In genomic region chr1:36088577-36089392, GRCh38 we compare ENCODE assay signal across 8 cellular contexts. TPM values are rescaled to one million over a fixed set of nuclear protein-coding genes. Genes with fewer than 3 reads are reported as not detected.
DNase-seq lines count a peak whose midpoint lies in the region; ATAC-seq, FAIRE-seq and TF ChIP-seq lines count a peak whose summit lies in the region.

ADPRS (plus strand) TSS chr1:36088892; CDS start chr1:36088905, 13 bp downstream.

- peak within 1 kb of the TSS; percentile 65 for H3K9ac ChIP-seq in trophoblast cell (ENCODE audit: low read length)

- peaks cover 8% of the 10 kb centered on the region for H3K79me2 ChIP-seq in trophoblast cell (ENCODE audit: control insufficient read depth, insufficient read depth, low read length, poor library complexity)

- peak; percentile 59 to 97 for TF ChIP-seq EP300 in tibial nerve (IDR thresholded peaks at IDR 0.05)

- TF ChIP-seq POLR2A in GM12891 (IDR thresholded peaks at IDR 0.05; ENCODE audit: low read depth, low read length): peak; percentile 97
- peak; percentile 78 to 89 for TF ChIP-seq POLR2A in tibial nerve (IDR thresholded peaks at IDR 0.05)

- peaks cover 21% of the 10 kb centered on the region for H3K4me1 Mint-ChIP-seq in activated naive CD8-positive, alpha-beta T cell treated with anti-CD3 and anti-CD28 coated beads, Interleukin-2, amount 50 U/mL, for 24 hours

- H3K27me3 Mint-ChIP-seq in activated naive CD8-positive, alpha-beta T cell treated with anti-CD3 and anti-CD28 coated beads, Interleukin-2, amount 50 U/mL, for 24 hours: peaks cover 14% of the 10 kb centered on the region

- H3K27me3 ChIP-seq in cardiac muscle cell (no peaks in the 10 kb centered on the region), trophoblast cell (ENCODE audit: insufficient read depth, low read length) (no peaks in the 10 kb centered on the region), tibial nerve (peaks cover 0 to 24% of the 10 kb centered on the region in 2 donors)

- peak within 1 kb of the TSS; percentile 50 for H3K27ac ChIP-seq in cardiac muscle cell
- H3K27ac ChIP-seq in trophoblast cell (ENCODE audit: low read depth, low read length): no peak within 1 kb of the TSS
- peak within 1 kb of the TSS; percentile 79 to 95 (median 90) for H3K27ac ChIP-seq in tibial nerve

- peak within 1 kb of the TSS; percentile 5 for H3K23ac ChIP-seq in trophoblast cell (ENCODE audit: low read length)

- H2BK5ac ChIP-seq in trophoblast cell (ENCODE audit: low read depth, low read length, poor library complexity): peak within 1 kb of the TSS; percentile 77

- peak within 1 kb of the TSS; percentile 87 for H4K12ac ChIP-seq in trophoblast cell (ENCODE audit: low read depth, low read length)

- no peaks in the 10 kb centered on the region for H3K9me3 Mint-ChIP-seq in activated naive CD8-positive, alpha-beta T cell treated with anti-CD3 and anti-CD28 coated beads, Interleukin-2, amount 50 U/mL, for 24 hours

- FAIRE-seq in GM12891 (lab: Jason Lieb, UNC): peak; percentile 98

- DNase-seq in GM12891 (ENCODE audit: insufficient read length, low spot score): peak; percentile 98
- peak; percentile 83 to 90 (median 87) for DNase-seq in NCI-H1417 (lab: John Stamatoyannopoulos, UW)
- DNase-seq in SW480 (ENCODE audit: low spot score): peak; percentile 89
- peak; percentile 95 for DNase-seq in activated naive CD8-positive, alpha-beta T cell treated with anti-CD3 and anti-CD28 coated beads, Interleukin-2, amount 50 U/mL, for 24 hours
- peak; percentile 93 for DNase-seq in cardiac muscle cell (ENCODE audit: low read depth in 1 of 2, low spot score in 1 of 2)
- DNase-seq in trophoblast cell: peak; percentile 84 to 91
- DNase-seq in tibial nerve (ENCODE audit: low spot score in 2 of 2): peak; percentile 71 to 73

- H3K4me1 ChIP-seq in cardiac muscle cell (ENCODE audit: low read depth) (peaks cover 7% of the 10 kb centered on the region), trophoblast cell (ENCODE audit: control insufficient read depth in 1 of 2, insufficient read depth in 2 of 2, low read length in 2 of 2) (peaks cover 4 to 13% of the 10 kb centered on the region in 2 experiments), tibial nerve (peaks cover 0 to 51% (median 29%) of the 10 kb centered on the region in 4 donors)

- peak; percentile 98 for TF ChIP-seq CTCF in cardiac muscle cell (IDR thresholded peaks at IDR 0.05; ENCODE audit: low read depth, low read length)
- TF ChIP-seq CTCF in tibial nerve (IDR thresholded peaks at IDR 0.05): peak; percentile 96 to 100 (median 99)

- H2AK5ac ChIP-seq in trophoblast cell (ENCODE audit: low read length): peak within 1 kb of the TSS; percentile 58

- peak within 1 kb of the TSS; percentile 93 for H3K18ac ChIP-seq in trophoblast cell (ENCODE audit: low read length)

- peak within 1 kb of the TSS; percentile 42 for H3K4ac ChIP-seq in trophoblast cell (ENCODE audit: low read depth, low read length)

- H2BK12ac ChIP-seq in trophoblast cell (ENCODE audit: low read length): no peak within 1 kb of the TSS

- H3K36me3 ChIP-seq in cardiac muscle cell: peaks cover 23% of the 10 kb centered on the region
- H3K36me3 ChIP-seq in trophoblast cell (ENCODE audit: control insufficient read depth in 1 of 2, insufficient read depth in 2 of 2, low read length in 2 of 2): peaks cover 27 to 29% of the 10 kb centered on the region in 2 experiments
- peaks cover 5 to 32% (median 19%) of the 10 kb centered on the region in 3 donors for H3K36me3 ChIP-seq in tibial nerve

- peak within 1 kb of the TSS; percentile 39 for H2BK120ac ChIP-seq in trophoblast cell (ENCODE audit: insufficient read depth, low read length, poor library complexity)

- H3K9me3 ChIP-seq in cardiac muscle cell (ENCODE audit: low read depth): no peaks in the 10 kb centered on the region
- no peaks in the 10 kb centered on the region for H3K9me3 ChIP-seq in trophoblast cell (ENCODE audit: insufficient read depth, low read depth, low read length)
- H3K9me3 ChIP-seq in tibial nerve: no peaks in the 10 kb centered on the region

- no CpG with 5 or more reads among the region's 84 CpGs for WGBS in trophoblast cell (ENCODE audit: extremely low coverage, insufficient coverage, insufficient read length)
- 0 to 1% methylated on average over 24 to 49 of the region's 84 CpGs for WGBS in tibial nerve, 2 donors

- peaks cover 22% of the 10 kb centered on the region for H3K36me3 Mint-ChIP-seq in activated naive CD8-positive, alpha-beta T cell treated with anti-CD3 and anti-CD28 coated beads, Interleukin-2, amount 50 U/mL, for 24 hours (ENCODE audit: low read depth)

- peak within 1 kb of the TSS; percentile 93 for H3K4me2 ChIP-seq in trophoblast cell (ENCODE audit: low read length)

- H4K8ac ChIP-seq in trophoblast cell (ENCODE audit: low read depth, low read length): peak within 1 kb of the TSS; percentile 99

- peak within 1 kb of the TSS; percentile 95 for H3K4me3 Mint-ChIP-seq in activated naive CD8-positive, alpha-beta T cell treated with anti-CD3 and anti-CD28 coated beads, Interleukin-2, amount 50 U/mL, for 24 hours

- H3K27ac Mint-ChIP-seq in activated naive CD8-positive, alpha-beta T cell treated with anti-CD3 and anti-CD28 coated beads, Interleukin-2, amount 50 U/mL, for 24 hours: peak within 1 kb of the TSS; percentile 89

- H2AFZ ChIP-seq in trophoblast cell (ENCODE audit: insufficient read depth, low read length, poor library complexity): peak within 1 kb of the TSS; percentile 90

- peak; percentile 74 for ATAC-seq in HG02763 (IDR thresholded peaks at IDR 0.05; ENCODE audit: unreplicated experiment)
- peak; percentile 89 for ATAC-seq in activated naive CD8-positive, alpha-beta T cell treated with anti-CD3 and anti-CD28 coated beads, Interleukin-2, amount 50 U/mL, for 24 hours

- peak within 1 kb of the TSS; percentile 87 for H3K14ac ChIP-seq in trophoblast cell (ENCODE audit: low read length)

- H3K4me3 ChIP-seq in cardiac muscle cell: peak within 1 kb of the TSS; percentile 99
- peak within 1 kb of the TSS; percentile 97 for H3K4me3 ChIP-seq in trophoblast cell (ENCODE audit: low read depth, low read length)
- peak within 1 kb of the TSS; percentile 88 to 97 (median 94) for H3K4me3 ChIP-seq in tibial nerve

- H3K79me1 ChIP-seq in trophoblast cell (ENCODE audit: low read length): peaks cover 7% of the 10 kb centered on the region

- peak within 1 kb of the TSS; percentile 88 for H4K91ac ChIP-seq in trophoblast cell (ENCODE audit: low read depth, low read length)

TF ChIP-seq in GM12891, 5 proteins besides CTCF, POLR2A, EP300 and RAD21:
- TF ChIP-seq SPI1 (IDR thresholded peaks at IDR 0.05; ENCODE audit: low read depth, low read length): peak; percentile 59
- TF ChIP-seq POU2F2 (IDR thresholded peaks at IDR 0.05; ENCODE audit: low read depth, low read length): peak; percentile 56; the same call in 1 of the 2 replicates
- peak; percentile 94 for TF ChIP-seq POLR2AphosphoS5 (IDR thresholded peaks at IDR 0.05; ENCODE audit: low read depth, low read length)
- TF ChIP-seq TAF1 (IDR thresholded peaks at IDR 0.05; ENCODE audit: low read depth, low read length): peak; percentile 96
- peak; percentile 66 for TF ChIP-seq PAX5 (IDR thresholded peaks at IDR 0.05; ENCODE audit: insufficient read depth, low read length, severe bottlenecking)

RNA-seq across cellular contexts. Expression of gene ADPRS, which starts in this region (rescaled TPM):
- 35.8 TPM for polyA plus RNA-seq in GM12891 (2012; ENCODE audit: low read depth, missing spikeins)
- total RNA-seq in cardiac muscle cell: 68.4 and 83.3 TPM in 2 replicates
- 59.7 and 60.4 TPM in 2 replicates for polyA plus RNA-seq in cardiac muscle cell
- 14.7 and 16.2 TPM in 2 replicates for polyA plus RNA-seq in trophoblast cell (2013)
- 10 to 100 TPM; 41.0 to 64.3 (median 48.0) TPM for total RNA-seq in tibial nerve
